ENCODE assay signal across 8 cellular contexts in the genomic region with DNA sequence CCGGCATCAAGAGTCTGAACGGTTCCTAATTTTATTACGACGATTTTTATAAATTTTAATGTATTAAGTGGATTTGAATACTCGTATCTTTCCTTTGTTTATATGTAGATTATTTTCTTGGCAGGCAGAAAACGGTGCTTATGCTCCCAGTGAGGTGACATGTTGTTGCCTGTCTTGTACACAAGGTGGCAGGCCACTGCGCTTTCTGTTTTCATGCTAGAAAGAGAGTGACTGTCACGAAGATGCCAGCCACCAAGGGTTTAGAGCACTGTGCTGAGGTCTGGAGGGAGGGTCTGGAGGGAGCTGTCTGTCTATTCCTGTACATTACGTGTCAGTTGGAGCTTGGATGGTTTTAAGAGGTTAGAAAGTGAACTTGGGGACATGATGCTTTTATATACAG.
A peak's percentile ranks its signal among the peaks of the same experiment; 100 is the strongest.
DNase-seq lines count a peak whose midpoint lies in the region; ATAC-seq and TF ChIP-seq lines count a peak whose summit lies in the region.

No MANE protein-coding gene starts in this region.

- no peaks in the 10 kb centered on the region for H3K36me3 Mint-ChIP-seq in stimulated activated memory B cell treated with anti-CD40 and anti-IgM and Interleukin-4, amounts not matched to agents 10 μg/mL and 1 μg/mL and 100 μg/mL, for 72 hours

- no peak overlapping the region for H3K27ac Mint-ChIP-seq in stimulated activated memory B cell treated with anti-CD40 and anti-IgM and Interleukin-4, amounts not matched to agents 10 μg/mL and 1 μg/mL and 100 μg/mL, for 72 hours

- DNase-seq in RWPE1 (ENCODE audit: low spot score): no peak
- DNase-seq in adrenal gland: peak; percentile 42 to 76 (median 64)
- peak; percentile 41 for DNase-seq in left kidney (ENCODE audit: low read depth, low spot score)
- DNase-seq in GF-D8 (lab: John Stamatoyannopoulos, UW): no peak

- TF ChIP-seq POLR2A in adrenal gland (IDR thresholded peaks at IDR 0.05): no peak

- intact Hi-C loops in adrenal gland (cut with DNase I): loop anchor here in 1 of 2 donors (10.0 kb wide), 1 partner anchor 241 kb away; no protein-coding TSS in a partner anchor

- POLR2A ChIA-PET in RWPE1 (lab: Yijun Ruan, JAX; ENCODE audit: low non-redundant PET): no interaction called here

- H3K27ac ChIP-seq in BLaER1 treated with 17β-estradiol and CSF1 and Interleukin-3, amounts not matched to agents 10 nM and 100 nM: no peak overlapping the region
- H3K27ac ChIP-seq in RWPE1 (no peak overlapping the region), adrenal gland (no peak overlapping the region)

- peaks cover 17% of the 10 kb centered on the region for H3K27me3 Mint-ChIP-seq in stimulated activated memory B cell treated with anti-CD40 and anti-IgM and Interleukin-4, amounts not matched to agents 10 μg/mL and 1 μg/mL and 100 μg/mL, for 72 hours

- H3K27me3 ChIP-seq in BLaER1 treated with 17β-estradiol and CSF1 and Interleukin-3, amounts not matched to agents 10 nM and 100 nM: 0 out of 22 replicates have a peak, but pooled peaks cover 0 to 4% (median 0%) of the 10 kb centered on the region in 11 experiments
- no peaks in the 10 kb centered on the region for H3K27me3 ChIP-seq in adrenal gland

- peak; percentile 26 for TF ChIP-seq CTCF in RWPE1 (conservative IDR thresholded peaks at IDR 0.05; ENCODE audit: low read depth)
- peak; percentile 34 to 63 (median 55) for TF ChIP-seq CTCF in adrenal gland (IDR thresholded peaks at IDR 0.05)

- CTCF ChIA-PET in RWPE1 (lab: Yijun Ruan, JAX): interaction anchor here (0.6 kb wide), 1 partner anchor 10 kb away, joined by 4 read pairs; no protein-coding TSS in a partner anchor

- H3K9ac ChIP-seq in BLaER1 treated with 17β-estradiol and CSF1 and Interleukin-3, amounts not matched to agents 10 nM and 100 nM: no peak overlapping the region

- no peaks in the 10 kb centered on the region for H4K20me1 ChIP-seq in BLaER1 treated with 17β-estradiol and CSF1 and Interleukin-3, amounts not matched to agents 10 nM and 100 nM

- H3K4me3 ChIP-seq in BLaER1 treated with 17β-estradiol and CSF1 and Interleukin-3, amounts not matched to agents 10 nM and 100 nM: no peak overlapping the region
- no peak overlapping the region for H3K4me3 ChIP-seq in adrenal gland

- H3K9me3 Mint-ChIP-seq in stimulated activated memory B cell treated with anti-CD40 and anti-IgM and Interleukin-4, amounts not matched to agents 10 μg/mL and 1 μg/mL and 100 μg/mL, for 72 hours: no peaks in the 10 kb centered on the region

- H3K9me3 ChIP-seq in BLaER1 treated with 17β-estradiol and CSF1 and Interleukin-3, amounts not matched to agents 10 nM and 100 nM (replicated peaks in 1 of 11): no peaks in the 10 kb centered on the region
- H3K9me3 ChIP-seq in adrenal gland (replicated peaks in 1 of 3): no peaks in the 10 kb centered on the region

- H3K4me1 ChIP-seq in BLaER1 treated with 17β-estradiol and CSF1 and Interleukin-3, amounts not matched to agents 10 nM and 100 nM: peaks cover 0 to 15% (median 2%) of the 10 kb centered on the region in 10 experiments; a peak in 8 of 20 replicates
- H3K4me1 ChIP-seq in adrenal gland (replicated peaks in 1 of 2): no peaks in the 10 kb centered on the region

- peak overlapping the region in 6 of 11 experiments; percentile 0 to 27 (median 13); a peak in 5 of 22 replicates for H3K4me2 ChIP-seq in BLaER1 treated with 17β-estradiol and CSF1 and Interleukin-3, amounts not matched to agents 10 nM and 100 nM

- no peak overlapping the region for H3K4me3 Mint-ChIP-seq in stimulated activated memory B cell treated with anti-CD40 and anti-IgM and Interleukin-4, amounts not matched to agents 10 μg/mL and 1 μg/mL and 100 μg/mL, for 72 hours

- ATAC-seq in GM18867 (IDR thresholded peaks at IDR 0.05; ENCODE audit: unreplicated experiment): peak; percentile 95
- ATAC-seq in HG03342 (IDR thresholded peaks at IDR 0.05; ENCODE audit: unreplicated experiment): peak; percentile 85
- peak; percentile 57 for ATAC-seq in stimulated activated memory B cell treated with anti-CD40 and anti-IgM and Interleukin-4, amounts not matched to agents 10 μg/mL and 1 μg/mL and 100 μg/mL, for 72 hours

- H3K36me3 ChIP-seq in BLaER1 treated with 17β-estradiol and CSF1 and Interleukin-3, amounts not matched to agents 10 nM and 100 nM: no peaks in the 10 kb centered on the region
- no peaks in the 10 kb centered on the region for H3K36me3 ChIP-seq in adrenal gland (replicated peaks in 1 of 2)

- 36 to 53% (median 47%) methylated on average over 9 of the region's 9 CpGs for WGBS in adrenal gland, 4 donors

- peaks cover 6% of the 10 kb centered on the region for H3K4me1 Mint-ChIP-seq in stimulated activated memory B cell treated with anti-CD40 and anti-IgM and Interleukin-4, amounts not matched to agents 10 μg/mL and 1 μg/mL and 100 μg/mL, for 72 hours

Comparison
In these comparisons a context has a peak if more than half of its experiments do, and no peak if none do; other contexts are left out.
1. DNase-seq: peak in adrenal gland (7 of 7) and left kidney (single experiment); none in RWPE1 (single experiment) and GF-D8 (single experiment).
2. Peak in every context shown above with its lines, with median percentiles within 50 percentile points of each other: ATAC-seq.